17 cellular contexts compared by ENCODE assay signal in the genomic region with DNA sequence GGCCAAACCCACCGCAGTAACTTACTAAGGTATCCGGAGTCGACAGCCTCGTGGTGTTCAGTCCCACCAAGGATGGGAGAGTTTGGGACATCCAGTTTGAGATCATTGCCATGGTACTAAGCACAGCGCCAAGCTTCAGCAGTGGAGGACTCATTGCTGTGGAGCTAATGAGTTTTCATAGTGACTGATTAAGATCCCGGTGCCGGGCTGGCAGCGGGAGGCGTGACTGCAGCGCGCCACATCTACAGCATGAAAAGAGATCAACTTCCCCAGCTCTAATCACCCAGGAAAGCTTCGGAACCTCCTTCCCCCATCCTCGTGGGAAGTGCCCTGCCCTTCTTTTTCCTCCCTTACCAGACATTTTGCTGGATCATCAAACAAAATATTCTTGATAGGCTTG.
A peak's percentile ranks its signal among the peaks of the same experiment; 100 is the strongest.
DNase-seq lines count a peak whose midpoint lies in the region; TF ChIP-seq lines count a peak whose summit lies in the region.
"Had no signal": no experiment of that assay in that cellular context is flagged by ENCODE, and none has a peak within 500 bp of the region (broad histone marks: within the 10 kb centered on the region; RNA-seq: fewer than 3 reads in every experiment).

No MANE protein-coding gene starts in this region.

- TF ChIP-seq CTCF in WERI-Rb-1 (IDR thresholded peaks at IDR 0.05; ENCODE audit: low read depth, low read length) = no peak
- TF ChIP-seq CTCF in retinal pigment epithelial cell (conservative IDR thresholded peaks at IDR 0.05; ENCODE audit: low read depth, low read length) = no peak
- no peak for TF ChIP-seq CTCF in esophagus muscularis mucosa (IDR thresholded peaks at IDR 0.05)

- no peak for TF ChIP-seq EP300 in esophagus muscularis mucosa (IDR thresholded peaks at IDR 0.05)

- H3K36me3 ChIP-seq in HUES64 (ENCODE audit: insufficient read depth, low read length) (no peaks in the 10 kb centered on the region), WERI-Rb-1 (no peaks in the 10 kb centered on the region), iPS-15b (ENCODE audit: control insufficient read depth, insufficient read depth, low read length) (no peaks in the 10 kb centered on the region), esophagus muscularis mucosa (no peaks in the 10 kb centered on the region), MG63 (no peaks in the 10 kb centered on the region)
- H3K36me3 ChIP-seq: BLaER1 treated with 17β-estradiol and CSF1 and Interleukin-3, amounts not matched to agents 10 nM and 100 nM had no signal

- 44% methylated on average over 13 of the region's 13 CpGs for WGBS in HUES64
- WGBS in esophagus muscularis mucosa = 22% methylated on average over 11 of the region's 13 CpGs

- H3K4me3 ChIP-seq in HUES64 (ENCODE audit: low read length) = peak overlapping the region; percentile 44
- no peak overlapping the region for H3K4me3 ChIP-seq in WERI-Rb-1 (ENCODE audit: low read depth, low read length)
- peak overlapping the region; percentile 40 for H3K4me3 ChIP-seq in iPS-15b (ENCODE audit: low read depth, low read length)
- peak overlapping the region; percentile 33 for H3K4me3 ChIP-seq in retinal pigment epithelial cell (ENCODE audit: low read length)
- no peak overlapping the region for H3K4me3 ChIP-seq in esophagus muscularis mucosa
- no peak overlapping the region for H3K4me3 ChIP-seq in MG63
- H3K4me3 ChIP-seq: BLaER1 treated with 17β-estradiol and CSF1 and Interleukin-3, amounts not matched to agents 10 nM and 100 nM; body of pancreas had no signal

- H3K27ac ChIP-seq in HUES64 (ENCODE audit: low read depth, low read length) = no peak overlapping the region
- no peak overlapping the region for H3K27ac ChIP-seq in WERI-Rb-1
- H3K27ac ChIP-seq in esophagus muscularis mucosa (replicated peaks in 1 of 4) = no peak overlapping the region
- H3K27ac ChIP-seq: BLaER1 treated with 17β-estradiol and CSF1 and Interleukin-3, amounts not matched to agents 10 nM and 100 nM; body of pancreas; parathyroid adenoma had no signal

- no peak for TF ChIP-seq POLR2A in esophagus muscularis mucosa (IDR thresholded peaks at IDR 0.05; ENCODE audit: low read depth)

- intact Hi-C loops in esophagus muscularis mucosa (cut with DNase I) = no loop called here

- H3K9ac ChIP-seq in HUES64 (ENCODE audit: low read depth, low read length) = peak overlapping the region; percentile 53
- H3K9ac ChIP-seq in iPS-15b (ENCODE audit: low read depth, low read length) = peak overlapping the region; percentile 48
- H3K9ac ChIP-seq: BLaER1 treated with 17β-estradiol and CSF1 and Interleukin-3, amounts not matched to agents 10 nM and 100 nM; parathyroid adenoma had no signal

- DNase-seq in WERI-Rb-1 (peak; percentile 9), retinal pigment epithelial cell (ENCODE audit: low read depth) (peak; percentile 8), esophagus muscularis mucosa (ENCODE audit: extremely low spot score) (no peak), RKO (ENCODE audit: low spot score) (no peak), islet precursor cell (no peak), MG63 (no peak)
- DNase-seq: activated CD8-positive, alpha-beta memory T cell treated with anti-CD3 and anti-CD28 coated beads, Interleukin-2, amount 10 ng/mL, durations not matched to agents 7 days and 5 days; body of pancreas; DMS53; effector memory CD4-positive, alpha-beta T cell; kidney; NCI-H226; PC-3 had no signal

- no peaks in the 10 kb centered on the region for H3K9me3 ChIP-seq in HUES64 (ENCODE audit: insufficient read depth, low read depth, low read length)
- H3K9me3 ChIP-seq in WERI-Rb-1 (ENCODE audit: severe bottlenecking) = no peaks in the 10 kb centered on the region
- no peaks in the 10 kb centered on the region for H3K9me3 ChIP-seq in iPS-15b (ENCODE audit: control insufficient read depth, insufficient read depth, low read length)
- no peaks in the 10 kb centered on the region for H3K9me3 ChIP-seq in esophagus muscularis mucosa
- H3K9me3 ChIP-seq in MG63 = no peaks in the 10 kb centered on the region
- H3K9me3 ChIP-seq: BLaER1 treated with 17β-estradiol and CSF1 and Interleukin-3, amounts not matched to agents 10 nM and 100 nM; body of pancreas had no signal

- peaks cover 45% of the 10 kb centered on the region for H3K4me1 ChIP-seq in HUES64 (ENCODE audit: insufficient read depth, low read length)
- H3K4me1 ChIP-seq in iPS-15b (ENCODE audit: control insufficient read depth, insufficient read depth, low read length) = peaks cover 3% of the 10 kb centered on the region
- no peaks in the 10 kb centered on the region for H3K4me1 ChIP-seq in esophagus muscularis mucosa
- H3K4me1 ChIP-seq: BLaER1 treated with 17β-estradiol and CSF1 and Interleukin-3, amounts not matched to agents 10 nM and 100 nM; parathyroid adenoma had no signal

- H3K27me3 ChIP-seq in HUES64 (ENCODE audit: insufficient read depth, low read length) (no peaks in the 10 kb centered on the region), WERI-Rb-1 (ENCODE audit: insufficient read depth, low read depth, severe bottlenecking) (peaks cover 25% of the 10 kb centered on the region), iPS-15b (ENCODE audit: control insufficient read depth, insufficient read depth, low read length) (no peaks in the 10 kb centered on the region), esophagus muscularis mucosa (peaks cover 0 to 14% (median 0%) of the 10 kb centered on the region in 4 donors), MG63 (no peaks in the 10 kb centered on the region)
- H3K27me3 ChIP-seq: BLaER1 treated with 17β-estradiol and CSF1 and Interleukin-3, amounts not matched to agents 10 nM and 100 nM; body of pancreas had no signal

Comparison
In these comparisons a context has a peak if more than half of its experiments do, and no peak if none do; other contexts are left out.
1. H3K4me3 ChIP-seq: peak in HUES64 (single experiment), iPS-15b (single experiment) and retinal pigment epithelial cell (single experiment); none in WERI-Rb-1 (single experiment), esophagus muscularis mucosa (0 of 4) and MG63 (single experiment).
2. DNase-seq: peak in WERI-Rb-1 (single experiment) and retinal pigment epithelial cell (single experiment); none in esophagus muscularis mucosa (single experiment), RKO (single experiment), islet precursor cell (single experiment) and MG63 (single experiment).